Comparison of ENCODE assay signal across 11 cellular contexts in the genomic region with DNA sequence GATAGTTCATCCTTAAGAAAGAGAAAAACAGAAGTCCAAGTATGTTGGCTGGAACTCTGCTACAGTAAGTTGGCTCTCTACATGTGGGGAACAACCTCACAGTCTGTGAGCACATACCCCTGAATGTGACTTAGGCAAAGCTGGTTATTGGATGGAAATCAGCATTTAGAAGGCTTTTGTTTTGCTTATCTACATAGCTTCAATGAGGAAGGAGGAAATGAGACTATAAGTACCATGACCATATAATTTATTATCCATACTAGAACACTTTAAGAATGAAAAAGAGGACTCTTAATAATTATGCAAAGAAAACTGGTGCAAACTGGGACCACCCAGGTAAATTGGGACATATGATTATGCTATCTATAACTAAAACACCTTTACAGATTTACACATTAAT.
"Had no signal": no experiment of that assay in that cellular context is flagged by ENCODE, and none has a peak within 500 bp of the region (broad histone marks: within the 10 kb centered on the region; RNA-seq: fewer than 3 reads in every experiment).

No MANE protein-coding gene starts in this region.

- H2AFZ ChIP-seq: GM23248, GM23338 had no signal

- H3K4me3 Mint-ChIP-seq: GM23338, H9, HFFc6 had no signal

- H3K4me2 ChIP-seq: GM23338 had no signal

- ATAC-seq: GM23338, HCT116 had no signal

- H3K9me3 Mint-ChIP-seq: HFFc6 had no signal

- H3K9ac ChIP-seq: GM23248 had no signal

- H3K27ac Mint-ChIP-seq: GM23338, H9, HFFc6 had no signal

- H3K27ac ChIP-seq: GM23248 had no signal

- H3K4me3 ChIP-seq: GM23248, GM23338, HAP-1 had no signal

- H3K36me3 ChIP-seq: HAP-1 had no signal

- FAIRE-seq: H1, H54 had no signal

- DNase-seq: GM23248, GOT3, H7, H9, HCEC 1CT, HFFc6 had no signal
